In the genomic region with DNA sequence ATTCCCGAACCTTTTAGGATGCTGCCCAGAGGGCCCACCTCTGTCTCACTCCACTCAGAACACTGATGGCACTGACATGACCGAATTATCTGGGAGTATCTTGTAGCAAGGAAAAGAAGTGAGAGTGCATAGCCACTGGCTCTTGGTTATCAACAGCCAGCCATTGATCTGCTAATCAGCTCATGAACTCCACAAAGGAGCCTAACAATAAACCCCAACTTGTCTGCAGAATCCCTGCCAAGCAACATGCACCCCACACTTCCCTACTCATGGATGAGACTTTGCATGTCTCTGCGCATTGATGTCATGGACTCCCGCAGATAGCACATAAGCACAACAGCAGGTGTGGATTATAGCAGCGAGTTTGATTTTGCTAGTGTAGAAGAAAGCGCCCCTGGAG, we compare ENCODE assay signal across 1 cellular context.
TF ChIP-seq lines count a peak whose summit lies in the region.

No MANE protein-coding gene starts in this region.

TF ChIP-seq in GM23338, 12 proteins besides CTCF, POLR2A, EP300 and RAD21 (continued from another document):
- TF ChIP-seq, protein P1, sequence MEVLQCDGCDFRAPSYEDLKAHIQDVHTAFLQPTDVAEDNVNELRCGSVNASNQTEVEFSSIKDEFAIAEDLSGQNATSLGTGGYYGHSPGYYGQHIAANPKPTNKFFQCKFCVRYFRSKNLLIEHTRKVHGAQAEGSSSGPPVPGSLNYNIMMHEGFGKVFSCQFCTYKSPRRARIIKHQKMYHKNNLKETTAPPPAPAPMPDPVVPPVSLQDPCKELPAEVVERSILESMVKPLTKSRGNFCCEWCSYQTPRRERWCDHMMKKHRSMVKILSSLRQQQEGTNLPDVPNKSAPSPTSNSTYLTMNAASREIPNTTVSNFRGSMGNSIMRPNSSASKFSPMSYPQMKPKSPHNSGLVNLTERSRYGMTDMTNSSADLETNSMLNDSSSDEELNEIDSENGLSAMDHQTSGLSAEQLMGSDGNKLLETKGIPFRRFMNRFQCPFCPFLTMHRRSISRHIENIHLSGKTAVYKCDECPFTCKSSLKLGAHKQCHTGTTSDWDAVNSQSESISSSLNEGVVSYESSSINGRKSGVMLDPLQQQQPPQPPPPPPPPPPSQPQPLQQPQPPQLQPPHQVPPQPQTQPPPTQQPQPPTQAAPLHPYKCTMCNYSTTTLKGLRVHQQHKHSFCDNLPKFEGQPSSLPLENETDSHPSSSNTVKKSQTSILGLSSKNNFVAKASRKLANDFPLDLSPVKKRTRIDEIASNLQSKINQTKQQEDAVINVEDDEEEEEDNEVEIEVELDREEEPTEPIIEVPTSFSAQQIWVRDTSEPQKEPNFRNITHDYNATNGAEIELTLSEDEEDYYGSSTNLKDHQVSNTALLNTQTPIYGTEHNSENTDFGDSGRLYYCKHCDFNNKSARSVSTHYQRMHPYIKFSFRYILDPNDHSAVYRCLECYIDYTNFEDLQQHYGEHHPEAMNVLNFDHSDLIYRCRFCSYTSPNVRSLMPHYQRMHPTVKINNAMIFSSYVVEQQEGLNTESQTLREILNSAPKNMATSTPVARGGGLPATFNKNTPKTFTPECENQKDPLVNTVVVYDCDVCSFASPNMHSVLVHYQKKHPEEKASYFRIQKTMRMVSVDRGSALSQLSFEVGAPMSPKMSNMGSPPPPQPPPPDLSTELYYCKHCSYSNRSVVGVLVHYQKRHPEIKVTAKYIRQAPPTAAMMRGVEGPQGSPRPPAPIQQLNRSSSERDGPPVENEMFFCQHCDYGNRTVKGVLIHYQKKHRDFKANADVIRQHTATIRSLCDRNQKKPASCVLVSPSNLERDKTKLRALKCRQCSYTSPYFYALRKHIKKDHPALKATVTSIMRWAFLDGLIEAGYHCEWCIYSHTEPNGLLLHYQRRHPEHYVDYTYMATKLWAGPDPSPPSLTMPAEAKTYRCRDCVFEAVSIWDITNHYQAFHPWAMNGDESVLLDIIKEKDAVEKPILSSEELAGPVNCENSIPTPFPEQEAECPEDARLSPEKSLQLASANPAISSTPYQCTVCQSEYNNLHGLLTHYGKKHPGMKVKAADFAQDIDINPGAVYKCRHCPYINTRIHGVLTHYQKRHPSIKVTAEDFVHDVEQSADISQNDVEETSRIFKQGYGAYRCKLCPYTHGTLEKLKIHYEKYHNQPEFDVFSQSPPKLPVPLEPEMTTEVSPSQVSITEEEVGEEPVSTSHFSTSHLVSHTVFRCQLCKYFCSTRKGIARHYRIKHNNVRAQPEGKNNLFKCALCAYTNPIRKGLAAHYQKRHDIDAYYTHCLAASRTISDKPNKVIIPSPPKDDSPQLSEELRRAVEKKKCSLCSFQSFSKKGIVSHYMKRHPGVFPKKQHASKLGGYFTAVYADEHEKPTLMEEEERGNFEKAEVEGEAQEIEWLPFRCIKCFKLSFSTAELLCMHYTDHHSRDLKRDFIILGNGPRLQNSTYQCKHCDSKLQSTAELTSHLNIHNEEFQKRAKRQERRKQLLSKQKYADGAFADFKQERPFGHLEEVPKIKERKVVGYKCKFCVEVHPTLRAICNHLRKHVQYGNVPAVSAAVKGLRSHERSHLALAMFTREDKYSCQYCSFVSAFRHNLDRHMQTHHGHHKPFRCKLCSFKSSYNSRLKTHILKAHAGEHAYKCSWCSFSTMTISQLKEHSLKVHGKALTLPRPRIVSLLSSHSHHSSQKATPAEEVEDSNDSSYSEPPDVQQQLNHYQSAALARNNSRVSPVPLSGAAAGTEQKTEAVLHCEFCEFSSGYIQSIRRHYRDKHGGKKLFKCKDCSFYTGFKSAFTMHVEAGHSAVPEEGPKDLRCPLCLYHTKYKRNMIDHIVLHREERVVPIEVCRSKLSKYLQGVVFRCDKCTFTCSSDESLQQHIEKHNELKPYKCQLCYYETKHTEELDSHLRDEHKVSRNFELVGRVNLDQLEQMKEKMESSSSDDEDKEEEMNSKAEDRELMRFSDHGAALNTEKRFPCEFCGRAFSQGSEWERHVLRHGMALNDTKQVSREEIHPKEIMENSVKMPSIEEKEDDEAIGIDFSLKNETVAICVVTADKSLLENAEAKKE (CRISPR knock-in tag; IDR thresholded peaks at IDR 0.05): 0 out of 2 replicates have a peak, but pooled peaks have one; percentile 8
- no peak for TF ChIP-seq REST (IDR thresholded peaks at IDR 0.05; ENCODE audit: unreplicated experiment)
- no peak for TF ChIP-seq JUNB (IDR thresholded peaks at IDR 0.05; ENCODE audit: unreplicated experiment)
- no peak for TF ChIP-seq ETS1 (IDR thresholded peaks at IDR 0.05)
- TF ChIP-seq NANOG (IDR thresholded peaks at IDR 0.05; ENCODE audit: borderline replicate concordance): no peak
- TF ChIP-seq ZNF331 (CRISPR knock-in tag; IDR thresholded peaks at IDR 0.05; ENCODE audit: low read depth): no peak
